In genomic region chr1:26353976-26354820, GRCh38 we compare ENCODE assay signal across 14 cellular contexts. TPM values are rescaled to one million over a fixed set of nuclear protein-coding genes. Genes with fewer than 3 reads are reported as not detected.
DNase-seq lines count a peak whose midpoint lies in the region; ATAC-seq and TF ChIP-seq lines count a peak whose summit lies in the region.
"Had no signal": no experiment of that assay in that cellular context is flagged by ENCODE, and none has a peak within 500 bp of the region (broad histone marks: within the 10 kb centered on the region; RNA-seq: fewer than 3 reads in every experiment).

Gene CRYBG2, minus strand, starts transcription at chr1:26354130. Its CDS starts 7,473 bp downstream, at chr1:26346657.

- POLR2A ChIA-PET in PC-9 (lab: Charles Lee; ENCODE audit: unreplicated experiment) = interaction anchor here (0.6 kb wide), 1 partner anchor 227 kb away, joined by 5 read pairs; no protein-coding TSS in a partner anchor

- no peaks in the 10 kb centered on the region for H3K9me2 ChIP-seq in GM23338 (ENCODE audit: insufficient read depth)
- no peaks in the 10 kb centered on the region for H3K9me2 ChIP-seq in PC-9 (ENCODE audit: insufficient read depth)

- H2AFZ ChIP-seq in GM23338 (no peak within 1 kb of the TSS), PC-9 (no peak within 1 kb of the TSS)

- H3K36me3 ChIP-seq in GM23338 (ENCODE audit: insufficient read depth) (no peaks in the 10 kb centered on the region), PC-9 (ENCODE audit: low read depth) (no peaks in the 10 kb centered on the region), adrenal gland (replicated peaks in 1 of 2) (no peaks in the 10 kb centered on the region)

- TF ChIP-seq CTCF in GM23338 (conservative IDR thresholded peaks at IDR 0.05; ENCODE audit: low read depth in 2 of 2) = no peak
- TF ChIP-seq CTCF in PC-9 (conservative IDR thresholded peaks at IDR 0.05) = no peak
- TF ChIP-seq CTCF in adrenal gland (IDR thresholded peaks at IDR 0.05) = no peak

- H3K4me2 ChIP-seq in GM23338 (no peak within 1 kb of the TSS), PC-9 (peak within 1 kb of the TSS; percentile 73)

- no peaks in the 10 kb centered on the region for H3K36me3 Mint-ChIP-seq in GM23338 (ENCODE audit: low read depth)

- TF ChIP-seq POLR2A in adrenal gland (IDR thresholded peaks at IDR 0.05) = no peak

- no TSS peak for BruUV-seq in PC-9 (replicated peaks; lab: Mats Ljungman, UMichigan)

- CTCF ChIA-PET in PC-9 (lab: Charles Lee) = no interaction called here

- H3K27me3 ChIP-seq in GM23338 (ENCODE audit: insufficient read depth) (peaks cover 4% of the 10 kb centered on the region; the same call in 1 of the 2 replicates), PC-9 (ENCODE audit: insufficient read depth, low read depth) (no peaks in the 10 kb centered on the region), adrenal gland (peaks cover 13% of the 10 kb centered on the region)

- no peaks in the 10 kb centered on the region for H3K9me3 ChIP-seq in PC-9 (ENCODE audit: insufficient read depth, low read depth)
- no peaks in the 10 kb centered on the region for H3K9me3 ChIP-seq in adrenal gland (replicated peaks in 1 of 3)

- H3K27ac ChIP-seq in GM23338 (ENCODE audit: low read depth) (no peak within 1 kb of the TSS), PC-9 (peak within 1 kb of the TSS; percentile 99), adrenal gland (no peak within 1 kb of the TSS)

- no peaks in the 10 kb centered on the region for H3K9me3 Mint-ChIP-seq in GM23338

- H3K27ac Mint-ChIP-seq in GM23338 = no peak within 1 kb of the TSS; the same call in 1 of the 2 replicates

- ATAC-seq in GM23338 (no peak; the same call in 2 of the 3 replicates), sciatic nerve (peak; percentile 15), HG02973 (IDR thresholded peaks at IDR 0.05; ENCODE audit: unreplicated experiment) (no peak), GM21528 (IDR thresholded peaks at IDR 0.05; ENCODE audit: low FRiP score, unreplicated experiment) (no peak)

- H3K4me1 Mint-ChIP-seq in GM23338 = peaks cover 51% of the 10 kb centered on the region

- H3K4me1 ChIP-seq in GM23338 (ENCODE audit: insufficient read depth) = peaks cover 24% of the 10 kb centered on the region
- H3K4me1 ChIP-seq in PC-9 (replicated peaks; ENCODE audit: insufficient read depth) = peaks cover 94% of the 10 kb centered on the region
- no peaks in the 10 kb centered on the region for H3K4me1 ChIP-seq in adrenal gland (replicated peaks in 1 of 2)

- H3K27me3 Mint-ChIP-seq in GM23338 (ENCODE audit: insufficient read depth, low read depth, poor library complexity) = peaks cover 26% of the 10 kb centered on the region

- DNase-seq in GM23338 (ENCODE audit: low spot score) = no peak
- peak; percentile 90 to 95 for DNase-seq in PC-9
- peak; percentile 51 for DNase-seq in iPS-NIHi11 (ENCODE audit: low spot score)
- no peak for DNase-seq in sciatic nerve (ENCODE audit: low spot score)
- no peak for DNase-seq in activated gamma-delta T cell treated with Interleukin-2 at 50 U/mL for 16 hours
- DNase-seq in adrenal gland = no peak
- DNase-seq: activated CD8-positive, alpha-beta memory T cell treated with anti-CD3 and anti-CD28 coated beads, Interleukin-2, amount 50 U/mL, for 48 hours; C1 segment of cervical spinal cord; occipital lobe; stimulated activated CD4-positive, alpha-beta T cell treated with anti-CD3 and anti-CD28 coated beads, Interleukin-1b, Interleukin-23, amount 100 ng/mL, for 48 hours had no signal

- H3F3A ChIP-seq in GM23338 (replicated peaks; ENCODE audit: low read depth) (no peaks in the 10 kb centered on the region; the same call in 1 of the 2 replicates), PC-9 (ENCODE audit: insufficient read depth, low read depth) (peaks cover 48% of the 10 kb centered on the region)

- intact Hi-C loops in PC-9 (cut with micrococcal nuclease; ENCODE audit: unreplicated experiment) (loop anchor here (10.0 kb wide), 1 partner anchor 511 kb away; the partner anchor contains the start of gene SFN), sciatic nerve (cut with DNase I) (no loop called here), adrenal gland (cut with DNase I) (no loop called here)

- no peaks in the 10 kb centered on the region for H4K20me1 ChIP-seq in GM23338 (replicated peaks; ENCODE audit: insufficient read depth)
- no peaks in the 10 kb centered on the region for H4K20me1 ChIP-seq in PC-9 (ENCODE audit: insufficient read depth)

- H3K4me3 Mint-ChIP-seq in GM23338 = no peak within 1 kb of the TSS

- H3K4me3 ChIP-seq in GM23338 (no peak within 1 kb of the TSS), PC-9 (peak within 1 kb of the TSS; percentile 56; the same call in 1 of the 2 replicates), adrenal gland (no peak within 1 kb of the TSS)

- 71 to 90% (median 84%) methylated on average over 8 to 21 of the region's 21 CpGs for WGBS in adrenal gland, 4 donors

- H3K79me2 ChIP-seq in GM23338 (replicated peaks; ENCODE audit: insufficient read depth) = no peaks in the 10 kb centered on the region
- peaks cover 22% of the 10 kb centered on the region for H3K79me2 ChIP-seq in PC-9 (ENCODE audit: low read depth)

TF ChIP-seq in GM23338, 12 proteins besides CTCF, POLR2A, EP300 and RAD21:
- TF ChIP-seq ETS1 (IDR thresholded peaks at IDR 0.05) (no peak), EZH2phosphoT487 (IDR thresholded peaks at IDR 0.05; ENCODE audit: unreplicated experiment) (no peak), ZNF114 (CRISPR knock-in tag; IDR thresholded peaks at IDR 0.05) (no peak)

RNA-seq across cellular contexts. Expression of gene CRYBG2, which starts in this region (rescaled TPM):
- total RNA-seq in GM23338 (2014; rRNA removed; shearing (Covaris generic)) = 10.0 and 18.4 TPM in 2 replicates
- polyA plus RNA-seq in GM23338 (2016; fragmentation: Nextera tagmentation; extraction: Ambion mirVana) = 17.6 and 19.4 TPM in 2 replicates
- total RNA-seq in PC-9 (2021) = 21.7 and 24.6 TPM in 2 replicates
- not detected for total RNA-seq in sciatic nerve
- total RNA-seq in adrenal gland = not detected
- polyA plus RNA-seq in adrenal gland = under 1 TPM in 2 of 3 donors, not detected in 1; 0.20 to 0.48 TPM
- total RNA-seq: fibroblast of villous mesenchyme, RPMI7951 had no signal

Comparison
In these comparisons a context has a peak if more than half of its experiments do, and no peak if none do; other contexts are left out.
1. RNA of gene CRYBG2 (polyA plus RNA-seq): 17.6 to 19.4 TPM in GM23338; 0.20 to 0.48 TPM in adrenal gland; every median in the first group is over 10 times any median in the second.
2. Peak in ATAC-seq in sciatic nerve; RNA of the gene not detected or under 1 TPM.
3. DNase-seq: peak in PC-9 (2 of 2) and iPS-NIHi11 (single experiment); none in GM23338 (single experiment), sciatic nerve (single experiment), activated gamma-delta T cell treated with Interleukin-2 at 50 U/mL for 16 hours (single experiment) and adrenal gland (0 of 7).